Comparison of ENCODE assay signal across 8 cellular contexts in the genomic region with DNA sequence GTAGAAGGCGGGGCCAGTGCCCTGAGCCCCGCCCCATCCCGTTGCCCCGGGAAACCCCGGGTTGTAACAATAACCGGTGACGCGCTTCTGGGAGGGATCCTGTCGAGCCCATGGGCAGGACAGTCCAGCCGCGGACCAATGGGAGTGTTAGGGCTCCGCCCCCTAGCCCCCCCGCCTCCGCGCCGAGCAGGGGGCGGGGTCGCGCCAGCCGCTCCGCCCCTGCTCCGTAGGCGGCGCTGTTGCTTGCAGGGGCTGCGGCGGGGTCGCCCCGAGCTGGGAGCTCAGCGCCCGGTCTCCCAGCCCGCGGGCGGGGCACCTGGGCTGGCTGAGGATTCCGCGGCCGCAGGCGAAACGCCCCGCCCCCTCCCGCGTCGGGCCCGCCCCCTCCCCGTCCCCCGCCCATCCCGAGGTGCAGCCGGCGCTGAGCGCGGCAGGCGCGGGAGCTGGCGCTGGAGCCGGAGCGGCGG. TPM values are rescaled to one million over a fixed set of nuclear protein-coding genes. Genes with fewer than 3 reads are reported as not detected.
DNase-seq lines count a peak whose midpoint lies in the region; ATAC-seq and TF ChIP-seq lines count a peak whose summit lies in the region.

Gene FOXO6 (plus strand): TSS at position 407 of the 467 bp plus-strand sequence.

- H3K36me3 Mint-ChIP-seq in T-helper 1 cell treated with Interleukin-12 subunit alpha and Interleukin-12 subunit beta and Interleukin-4 antibody, amounts not matched to agents 30 μg/mL and 1 μg/mL, for 36 hours (ENCODE audit: low read depth), result no peaks in the 10 kb centered on the region
- H3K36me3 Mint-ChIP-seq in progenitor cell of endocrine pancreas (ENCODE audit: insufficient read depth), result no peaks in the 10 kb centered on the region

- intact Hi-C loops in left ventricle myocardium superior (cut with micrococcal nuclease), result no loop called here

- H3K27ac Mint-ChIP-seq in T-helper 1 cell treated with Interleukin-12 subunit alpha and Interleukin-12 subunit beta and Interleukin-4 antibody, amounts not matched to agents 30 μg/mL and 1 μg/mL, for 36 hours, result peak within 1 kb of the TSS; percentile 22
- H3K27ac Mint-ChIP-seq in progenitor cell of endocrine pancreas, result peak within 1 kb of the TSS; percentile 39

- H3K4me3 Mint-ChIP-seq in T-helper 1 cell treated with Interleukin-12 subunit alpha and Interleukin-12 subunit beta and Interleukin-4 antibody, amounts not matched to agents 30 μg/mL and 1 μg/mL, for 36 hours, result peak within 1 kb of the TSS; percentile 64
- peak within 1 kb of the TSS; percentile 60 for H3K4me3 Mint-ChIP-seq in progenitor cell of endocrine pancreas (ENCODE audit: low read depth)

- TF ChIP-seq CTCF in GM12872 (IDR thresholded peaks at IDR 0.05; ENCODE audit: insufficient read depth, low read depth, low read length) (peak; percentile 26; the same call in 1 of the 3 replicates), progenitor cell of endocrine pancreas (IDR thresholded peaks at IDR 0.05; ENCODE audit: unreplicated experiment) (peak; percentile 76)

- H3K4me1 Mint-ChIP-seq in T-helper 1 cell treated with Interleukin-12 subunit alpha and Interleukin-12 subunit beta and Interleukin-4 antibody, amounts not matched to agents 30 μg/mL and 1 μg/mL, for 36 hours (ENCODE audit: low read depth), result no peaks in the 10 kb centered on the region
- peaks cover 12% of the 10 kb centered on the region for H3K4me1 Mint-ChIP-seq in progenitor cell of endocrine pancreas (ENCODE audit: low read depth)

- H3K27me3 Mint-ChIP-seq in T-helper 1 cell treated with Interleukin-12 subunit alpha and Interleukin-12 subunit beta and Interleukin-4 antibody, amounts not matched to agents 30 μg/mL and 1 μg/mL, for 36 hours (ENCODE audit: low read depth), result peaks cover 57% of the 10 kb centered on the region
- peaks cover 46% of the 10 kb centered on the region for H3K27me3 Mint-ChIP-seq in progenitor cell of endocrine pancreas

- ATAC-seq in HG02870 (IDR thresholded peaks at IDR 0.05; ENCODE audit: unreplicated experiment) (peak; percentile 94), left ventricle myocardium superior (peak; percentile 87)

- H3K9me3 Mint-ChIP-seq in T-helper 1 cell treated with Interleukin-12 subunit alpha and Interleukin-12 subunit beta and Interleukin-4 antibody, amounts not matched to agents 30 μg/mL and 1 μg/mL, for 36 hours, result no peaks in the 10 kb centered on the region
- H3K9me3 Mint-ChIP-seq in progenitor cell of endocrine pancreas (ENCODE audit: low read depth), result no peaks in the 10 kb centered on the region

- DNase-seq in NCI-H1436 treated with DMSO at 0.1 percent for 48 hours (lab: John Stamatoyannopoulos, UW), result peak; percentile 91
- peak; percentile 63 to 99 (median 96) for DNase-seq in anterior cingulate cortex (lab: John Stamatoyannopoulos, UW)
- DNase-seq in left ventricle myocardium superior, result peak; percentile 99
- DNase-seq in progenitor cell of endocrine pancreas (ENCODE audit: low spot score, unreplicated experiment), result peak; percentile 95
- DNase-seq in ureter (ENCODE audit: low spot score), result peak; percentile 99

RNA-seq across cellular contexts. Expression of gene FOXO6, which starts in this region (rescaled TPM):
- total RNA-seq in left ventricle myocardium superior, result 3.4 TPM
- total RNA-seq in progenitor cell of endocrine pancreas, result 2.8 and 2.9 TPM in 2 replicates
- total RNA-seq in ureter, result 8.6 TPM

Comparison
In these comparisons a context has a peak if more than half of its experiments do, and no peak if none do; other contexts are left out.
1. Peak in every context shown above with its lines: DNase-seq and ATAC-seq.